28 cellular contexts compared by ENCODE assay signal in genomic region chr1:166918618-166919017, GRCh38. TPM values are rescaled to one million over a fixed set of nuclear protein-coding genes. Genes with fewer than 3 reads are reported as not detected.
"Had no signal": no experiment of that assay in that cellular context is flagged by ENCODE, and none has a peak within 500 bp of the region (broad histone marks: within the 10 kb centered on the region; RNA-seq: fewer than 3 reads in every experiment).

No MANE protein-coding gene starts in this region.

- H3K36me3 ChIP-seq: colonic mucosa, esophagus squamous epithelium, gastrocnemius medialis, heart left ventricle, heart right ventricle had no signal

- H3K4me3 ChIP-seq: colonic mucosa, coronary artery, dorsolateral prefrontal cortex, esophagus muscularis mucosa, esophagus squamous epithelium, gastrocnemius medialis, gastroesophageal sphincter, heart left ventricle, heart right ventricle had no signal

- DNase-seq: colonic mucosa; cortex of kidney; dermis blood vessel endothelial cell; dorsolateral prefrontal cortex; effector CD4-positive, alpha-beta T cell; effector CD8-positive, alpha-beta T cell; effector memory CD4-positive, alpha-beta T cell; effector memory CD8-positive, alpha-beta T cell; endodermal cell; erythroblast; esophagus squamous epithelium; foreskin fibroblast; foreskin keratinocyte; foreskin melanocyte; gastrocnemius medialis; glutamatergic neuron; head of caudate nucleus; heart left ventricle; heart right ventricle had no signal

- H3K4me1 Mint-ChIP-seq: endodermal cell had no signal

- H3K9me3 ChIP-seq: colonic mucosa, esophagus muscularis mucosa, esophagus squamous epithelium, gastrocnemius medialis, gastroesophageal sphincter, heart left ventricle, heart right ventricle had no signal

- H3K27ac ChIP-seq: colonic mucosa, coronary artery, dorsolateral prefrontal cortex, epithelial cell of prostate, esophagus muscularis mucosa, esophagus squamous epithelium, foreskin keratinocyte, gastrocnemius medialis, gastroesophageal sphincter had no signal

- H3K27ac Mint-ChIP-seq: dendritic cell treated with granulocyte-macrophage colony-stimulating factor and Interleukin-4, amounts not matched to agents 40 ng/mL and 50 ng/mL, for 4 days; effector memory CD8-positive, alpha-beta T cell; endodermal cell had no signal

- ATAC-seq: effector memory CD8-positive, alpha-beta T cell; esophagus mucosa; foreskin keratinocyte; gastrocnemius medialis; gastroesophageal sphincter; heart left ventricle had no signal

- H3K9me3 Mint-ChIP-seq: dendritic cell treated with granulocyte-macrophage colony-stimulating factor and Interleukin-4, amounts not matched to agents 40 ng/mL and 50 ng/mL, for 4 days; effector memory CD8-positive, alpha-beta T cell; endodermal cell had no signal

- H3K4me3 Mint-ChIP-seq: dendritic cell treated with granulocyte-macrophage colony-stimulating factor and Interleukin-4, amounts not matched to agents 40 ng/mL and 50 ng/mL, for 4 days; effector memory CD8-positive, alpha-beta T cell; endodermal cell had no signal

RNA-seq across cellular contexts. Expression of gene ILDR2, which starts 56.7 kb away (rescaled TPM):
- total RNA-seq: dermis microvascular lymphatic vessel endothelial cell, endothelial cell of umbilical vein, foreskin keratinocyte, glomerular endothelial cell had no signal
- polyA plus RNA-seq: endothelial cell of umbilical vein, foreskin keratinocyte had no signal
